ENCODE assay signal across 8 cellular contexts in genomic region chr1:43453442-43454269, GRCh38. TPM values are rescaled to one million over a fixed set of nuclear protein-coding genes. Genes with fewer than 3 reads are reported as not detected.
DNase-seq lines count a peak whose midpoint lies in the region; ATAC-seq, FAIRE-seq and TF ChIP-seq lines count a peak whose summit lies in the region.

HYI (minus strand) TSS chr1:43453931; CDS start chr1:43453793, 138 bp downstream.

- no peak for TF ChIP-seq CTCF in BE2C (IDR thresholded peaks at IDR 0.05; ENCODE audit: low read depth, low read length)
- no peak for TF ChIP-seq CTCF in H9 (conservative IDR thresholded peaks at IDR 0.05)
- no peak for TF ChIP-seq CTCF in HepG2 (CRISPR knock-in tag; IDR thresholded peaks at IDR 0.05)

- H4K91ac ChIP-seq in H9 (ENCODE audit: insufficient read length, low read depth, low read length) = no peak within 1 kb of the TSS

- BruUV-seq in HepG2 (replicated peaks; lab: Mats Ljungman, UMichigan) = no TSS peak

- H3K27ac Mint-ChIP-seq in H9 = peak within 1 kb of the TSS; percentile 91 to 94 (median 94); a peak in 6 of 7 replicates

- CTCF ChIA-PET in HepG2 (lab: Yijun Ruan, JAX; ENCODE audit: low intra/inter-chr PET ratio, low total read pairs) = no interaction called here

- H3K36me3 ChIP-seq in BE2C = no peaks in the 10 kb centered on the region
- peaks cover 2 to 7% of the 10 kb centered on the region in 2 experiments; a peak in 2 of 5 replicates for H3K36me3 ChIP-seq in HepG2 (replicated peaks in 1 of 2; ENCODE audit: control insufficient read depth in 1 of 2, insufficient read depth in 2 of 2, low read length in 2 of 2)

- peak within 1 kb of the TSS; percentile 10 for H3K14ac ChIP-seq in H9 (ENCODE audit: insufficient read depth, low read length)

- peaks cover 0 to 2% of the 10 kb centered on the region in 2 experiments; a peak in 1 of 5 replicates for H3K9me3 Mint-ChIP-seq in H9

- intact Hi-C loops in HepG2 (cut with micrococcal nuclease; ENCODE audit: unreplicated experiment) = no loop called here

- H3K27ac ChIP-seq in H9 (ENCODE audit: insufficient read length, low read depth, low read length) (peak within 1 kb of the TSS; percentile 23), HepG2 (ENCODE audit: extremely low read length, insufficient read depth, low read length) (no peak within 1 kb of the TSS)

- H4K20me1 ChIP-seq in H9 (ENCODE audit: control insufficient read depth, insufficient read depth, insufficient read length) (peaks cover 2% of the 10 kb centered on the region), HepG2 (ENCODE audit: insufficient read depth, low read length) (no peaks in the 10 kb centered on the region)

- peaks cover 21 to 42% (median 39%) of the 10 kb centered on the region in 3 experiments for H3K36me3 Mint-ChIP-seq in H9 (ENCODE audit: insufficient read depth in 1 of 3, low read depth in 3 of 3)

- H3K79me1 ChIP-seq in H9 (ENCODE audit: insufficient read depth, low read depth, low read length, poor library complexity, severe bottlenecking) = no peaks in the 10 kb centered on the region

- H2BK15ac ChIP-seq in H9 (ENCODE audit: low read depth, low read length) = no peak within 1 kb of the TSS

- H2BK5ac ChIP-seq in H9 (ENCODE audit: insufficient read length, low read length) = no peak within 1 kb of the TSS

- no peak within 1 kb of the TSS for H2BK20ac ChIP-seq in H9 (ENCODE audit: low read depth, low read length, poor library complexity, severe bottlenecking)

- no peak within 1 kb of the TSS for H3K4ac ChIP-seq in H9 (ENCODE audit: low read depth, low read length)

- no peak for TF ChIP-seq RAD21 in HepG2 (CRISPR knock-in tag; IDR thresholded peaks at IDR 0.05)

- no peaks in the 10 kb centered on the region for H3K4me1 ChIP-seq in BE2C
- no peaks in the 10 kb centered on the region; the same call in 1 of the 2 replicates for H3K4me1 ChIP-seq in H9 (ENCODE audit: insufficient read depth, low read length)
- no peaks in the 10 kb centered on the region for H3K4me1 ChIP-seq in HepG2 (ENCODE audit: insufficient read depth, low read length)

- no peak within 1 kb of the TSS for H3K56ac ChIP-seq in H9 (ENCODE audit: insufficient read length, low read depth, low read length)

- H3K9me3 ChIP-seq in BE2C (no peaks in the 10 kb centered on the region), H9 (ENCODE audit: control insufficient read depth, low read depth, low read length) (no peaks in the 10 kb centered on the region), HepG2 (ENCODE audit: low read length) (no peaks in the 10 kb centered on the region)

- FAIRE-seq in HepG2 (lab: Jason Lieb, UNC) = no peak
- FAIRE-seq in urothelium cell line (lab: Jason Lieb, UNC) = no peak

- in situ Hi-C loops in HepG2 (cut with HindIII; ENCODE audit: extremely low pct_ligation_motif_present, low pct_unique_long_range_greater_than_20kb) = no loop called here

- H3K4me3 ChIP-seq in BE2C (ENCODE audit: low read depth, low read length) = peak within 1 kb of the TSS; percentile 53
- no peak within 1 kb of the TSS for H3K4me3 ChIP-seq in HepG2 (replicated peaks in 1 of 3; ENCODE audit: insufficient read depth in 1 of 3, low read depth in 2 of 3, low read length in 3 of 3)

- H3K9ac ChIP-seq in H9 (ENCODE audit: extremely low read depth, insufficient read length, low read length) (peak within 1 kb of the TSS; percentile 35), HepG2 (ENCODE audit: insufficient read depth, low read depth, low read length) (no peak within 1 kb of the TSS)

- TF ChIP-seq EP300 in HepG2 (IDR thresholded peaks at IDR 0.05; ENCODE audit: low read depth in 2 of 2, low read length in 2 of 2) (no peak), HepG2 (CRISPR knock-in tag; IDR thresholded peaks at IDR 0.05; ENCODE audit: borderline replicate concordance) (no peak)

- DNase-seq in BE2C (peak; percentile 67), H9 (peak; percentile 87), NCI-H345 (lab: John Stamatoyannopoulos, UW) (peak; percentile 89), dermis microvascular lymphatic vessel endothelial cell (ENCODE audit: low read depth in 2 of 2) (peak; percentile 75 to 90), HepG2 (ENCODE audit: low spot score) (no peak), urothelium cell line (ENCODE audit: low spot score) (no peak)
- DNase-seq in activated CD4-positive, alpha-beta T cell treated with anti-CD3 and anti-CD28 coated beads, Interleukin-2, amount 50 U/mL, for 4 hours = peak; percentile 50
- DNase-seq in stimulated activated CD4-positive, alpha-beta T cell treated with anti-CD3 and anti-CD28 coated beads, Interleukin-2, amount 100 ng/mL, for 4 hours (ENCODE audit: low read depth) = peak; percentile 46

- no peak for ATAC-seq in HepG2

- no peak for TF ChIP-seq POLR2A in HepG2 (IDR thresholded peaks at IDR 0.05; ENCODE audit: insufficient read depth in 1 of 2, low read depth in 2 of 2, low read length in 2 of 2)

- no peak within 1 kb of the TSS for H2AK5ac ChIP-seq in H9 (ENCODE audit: insufficient read length, low read length)

- H3K27me3 ChIP-seq in BE2C = no peaks in the 10 kb centered on the region
- no peaks in the 10 kb centered on the region for H3K27me3 ChIP-seq in H9 (ENCODE audit: insufficient read depth, low read length)
- H3K27me3 ChIP-seq in HepG2 (ENCODE audit: control insufficient read depth in 1 of 2, insufficient read depth in 2 of 2, low read length in 2 of 2) = no peaks in the 10 kb centered on the region

- WGBS in H9 (ENCODE audit: extremely low coverage, insufficient read length, low lambda C conversion rate) = no CpG with 5 or more reads among the region's 87 CpGs
- WGBS in HepG2 (ENCODE audit: low lambda C conversion rate) = 94% methylated on average over 84 of the region's 87 CpGs

- H4K8ac ChIP-seq in H9 (replicated peaks; ENCODE audit: insufficient read length, low read depth, low read length) = no peak within 1 kb of the TSS

- peaks cover 21 to 23% of the 10 kb centered on the region in 2 experiments for H3K4me1 Mint-ChIP-seq in H9

- no peak within 1 kb of the TSS for H2BK120ac ChIP-seq in H9 (ENCODE audit: low read depth, low read length, poor library complexity, severe bottlenecking)

- no peak within 1 kb of the TSS for H2BK12ac ChIP-seq in H9 (ENCODE audit: insufficient read length, low read depth, low read length)

- H3K23me2 ChIP-seq in H9 (ENCODE audit: insufficient read length, low read depth, low read length, poor library complexity, severe bottlenecking) = peaks cover 3% of the 10 kb centered on the region

- peak within 1 kb of the TSS; percentile 80 to 81 for H3K4me3 Mint-ChIP-seq in H9

- no peak within 1 kb of the TSS for H3K23ac ChIP-seq in H9 (ENCODE audit: insufficient read length, low read depth, low read length)

- H3K79me2 ChIP-seq in H9 (ENCODE audit: insufficient read depth, low read length) = no peaks in the 10 kb centered on the region
- no peaks in the 10 kb centered on the region for H3K79me2 ChIP-seq in HepG2 (ENCODE audit: insufficient read depth, low read length)

- H3K4me2 ChIP-seq in H9 (ENCODE audit: insufficient read depth, insufficient read length, low read length) (peak within 1 kb of the TSS; percentile 69), HepG2 (ENCODE audit: low read depth, low read length) (no peak within 1 kb of the TSS)

- H3T11ph ChIP-seq in H9 (ENCODE audit: low read length) = no peak within 1 kb of the TSS

- H3K18ac ChIP-seq in H9 (ENCODE audit: insufficient read length, low read depth, low read length) = no peak within 1 kb of the TSS

- POLR2A ChIA-PET in HepG2 (lab: Yijun Ruan, JAX) = no interaction called here

- peaks cover 17% of the 10 kb centered on the region for H3K27me3 Mint-ChIP-seq in H9 (ENCODE audit: low read depth)

- H2AFZ ChIP-seq in H9 (ENCODE audit: low read length) = no peak within 1 kb of the TSS
- H2AFZ ChIP-seq in HepG2 (ENCODE audit: low read length) = no peak within 1 kb of the TSS

- no peak within 1 kb of the TSS for H4K5ac ChIP-seq in H9 (ENCODE audit: insufficient read length, low read depth, low read length)

TF ChIP-seq in HepG2, 621 proteins besides CTCF, POLR2A, EP300 and RAD21:
- no peak for TF ChIP-seq ZNF446 (CRISPR knock-in tag; IDR thresholded peaks at IDR 0.05)
- no peak for TF ChIP-seq GTF3A (CRISPR knock-in tag; conservative IDR thresholded peaks at IDR 0.05)
- TF ChIP-seq MIER3 (CRISPR knock-in tag; IDR thresholded peaks at IDR 0.05; ENCODE audit: borderline replicate concordance) = no peak
- TF ChIP-seq AGO2 (optimal IDR thresholded peaks at IDR 0.05; ENCODE audit: low read depth, low read length) = peak; percentile 23

RNA-seq across cellular contexts. Expression of gene HYI, which starts in this region (rescaled TPM):
- polyA plus RNA-seq in BE2C (2012; ENCODE audit: insufficient read depth, insufficient read length, low read depth) = 16.4 TPM
- total RNA-seq in H9 (2021) (15.1 and 16.1 TPM in 2 replicates), dermis microvascular lymphatic vessel endothelial cell (73.6 and 104 TPM in 2 replicates), HepG2 (2016; rRNA removed; fragmentation: Illumina TruSeq; extraction: Trizol) (not detected in 2 replicates)
- not detected in 2 replicates for total RNA-seq in HepG2 (2016; cell fraction: cytosol; rRNA removed; fragmentation: Illumina TruSeq; extraction: Trizol; ENCODE audit: low read depth)
- total RNA-seq in HepG2 (2016; cell fraction: insoluble cytoplasmic fraction; rRNA removed; fragmentation: Illumina TruSeq; extraction: Trizol) = not detected in 2 replicates
- not detected in 2 replicates for total RNA-seq in HepG2 (2016; cell fraction: membrane; rRNA removed; fragmentation: Illumina TruSeq; extraction: Trizol)
- not detected in 2 replicates for total RNA-seq in HepG2 (2016; cell fraction: nucleus; rRNA removed; fragmentation: Illumina TruSeq; extraction: Trizol)
- not detected in 2 replicates for polyA plus RNA-seq in HepG2 (2011; rRNA removed)
- not detected in 2 replicates for polyA plus RNA-seq in HepG2 (2011; cell fraction: cytosol; rRNA removed)
- not detected in 2 replicates for polyA plus RNA-seq in HepG2 (2011; cell fraction: nucleus; rRNA removed)
- polyA plus RNA-seq in HepG2 (2012) = 6.7 and 9.4 TPM in 2 replicates
- not detected in 2 replicates for polyA plus RNA-seq in HepG2 (2016; cell fraction: cytosol; fragmentation: Illumina TruSeq; extraction: Trizol; ENCODE audit: low read depth)
- polyA plus RNA-seq in HepG2 (2016; cell fraction: insoluble cytoplasmic fraction; fragmentation: Illumina TruSeq; extraction: Trizol; ENCODE audit: low read depth) = not detected in 2 replicates
- polyA plus RNA-seq in HepG2 (2016; cell fraction: membrane; fragmentation: Illumina TruSeq; extraction: Trizol; ENCODE audit: low read depth) = not detected in 2 replicates
- not detected in 2 replicates for polyA plus RNA-seq in HepG2 (2016; cell fraction: nucleus; fragmentation: Illumina TruSeq; extraction: Trizol; ENCODE audit: insufficient read depth, low read depth)
- 17.2 TPM in 1 of 2 replicates, not detected in the other for polyA minus RNA-seq in HepG2 (2011; rRNA and poly(A)+ RNA removed; ENCODE audit: low replicate concordance)
- not detected in 2 replicates for polyA minus RNA-seq in HepG2 (2011; cell fraction: cytosol; rRNA and poly(A)+ RNA removed)
- polyA minus RNA-seq in HepG2 (2011; cell fraction: nucleus; rRNA and poly(A)+ RNA removed) = 0.64 TPM in 1 of 2 replicates, not detected in the other

Comparison
In these comparisons a context has a peak if more than half of its experiments do, and no peak if none do; other contexts are left out.
1. RNA of gene HYI (total RNA-seq): 73.6 to 104 TPM in dermis microvascular lymphatic vessel endothelial cell and 15.1 to 16.1 TPM in H9; not detected in HepG2; every median in the first group is over 10 times any median in the second.
2. DNase-seq: peak in BE2C (single experiment), H9 (single experiment), NCI-H345 (single experiment), activated CD4-positive, alpha-beta T cell treated with anti-CD3 and anti-CD28 coated beads, Interleukin-2, amount 50 U/mL, for 4 hours (2 of 2), dermis microvascular lymphatic vessel endothelial cell (2 of 2) and stimulated activated CD4-positive, alpha-beta T cell treated with anti-CD3 and anti-CD28 coated beads, Interleukin-2, amount 100 ng/mL, for 4 hours (single experiment); none in HepG2 (single experiment) and urothelium cell line (single experiment).